ENCODE assay signal across 8 cellular contexts in the genomic region with DNA sequence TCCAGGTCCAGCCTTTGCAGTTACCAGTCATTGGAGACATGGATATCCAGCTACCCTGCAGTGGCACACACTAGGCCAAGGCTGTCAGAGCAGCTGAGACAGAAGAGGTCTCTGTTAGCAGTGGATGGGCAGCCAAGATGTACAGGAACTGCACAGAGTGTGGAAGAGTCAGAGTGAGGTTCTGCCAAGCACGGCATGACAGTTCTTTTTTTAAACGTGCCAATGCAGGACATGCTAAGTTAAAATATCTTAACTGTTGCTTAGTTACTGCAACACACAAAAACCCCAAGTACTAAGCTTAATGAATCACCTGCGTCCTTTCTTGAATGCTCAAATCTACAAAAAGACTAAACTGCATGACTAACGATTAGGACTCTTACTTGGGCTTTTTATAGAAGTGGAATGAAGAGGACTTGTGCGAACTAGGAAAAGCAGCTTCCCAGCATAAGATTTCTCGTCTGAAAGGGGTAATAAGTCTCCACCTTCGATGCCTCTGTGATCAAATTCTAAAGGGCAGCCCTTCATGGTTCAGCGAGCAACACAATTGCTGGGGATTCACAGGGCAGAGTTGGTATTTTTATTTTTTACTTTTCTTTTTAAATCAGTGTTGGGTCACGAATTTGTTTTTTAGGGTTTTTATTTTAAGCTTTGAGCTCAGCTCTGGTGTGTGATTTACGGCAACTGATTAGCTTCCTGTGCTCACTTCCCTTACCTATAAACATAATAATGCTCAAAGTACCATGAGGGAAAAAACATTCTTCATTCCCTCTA. TPM values are rescaled to one million over a fixed set of nuclear protein-coding genes. Genes with fewer than 3 reads are reported as not detected.
DNase-seq lines count a peak whose midpoint lies in the region; ATAC-seq and TF ChIP-seq lines count a peak whose summit lies in the region.

No MANE protein-coding gene starts in this region.

- TF ChIP-seq CTCF in RWPE1 (conservative IDR thresholded peaks at IDR 0.05; ENCODE audit: low read depth) (no peak), coronary artery (IDR thresholded peaks at IDR 0.05) (no peak)

- 24% methylated on average over 10 of the region's 10 CpGs for WGBS in urinary bladder

- H3K4me1 ChIP-seq in urinary bladder (ENCODE audit: insufficient read depth) = no peaks in the 10 kb centered on the region

- H3K36me3 ChIP-seq in urinary bladder (ENCODE audit: insufficient read depth) = no peaks in the 10 kb centered on the region

- ATAC-seq in HG02759 (IDR thresholded peaks at IDR 0.05; ENCODE audit: unreplicated experiment) = peak; percentile 52

- H3K4me3 ChIP-seq in coronary artery (no peak overlapping the region), urinary bladder (ENCODE audit: low read depth, low read length) (no peak overlapping the region)

- H3K27ac ChIP-seq in RWPE1 (peak overlapping the region; percentile 84), coronary artery (peak overlapping the region; percentile 38 to 72), urinary bladder (ENCODE audit: low read depth) (peak overlapping the region; percentile 32)

- DNase-seq in activated T-cell treated with anti-CD3 and anti-CD28 coated beads for 24 hours (ENCODE audit: low read depth) (peak; percentile 12), activated T-cell treated with anti-CD3 and anti-CD28 coated beads for 4 hours (no peak), RWPE1 (ENCODE audit: low spot score) (peak; percentile 84), coronary artery (ENCODE audit: low spot score) (no peak), midbrain (lab: John Stamatoyannopoulos, UW) (peak; percentile 57)
- DNase-seq in effector CD4-positive, alpha-beta T cell = no peak

- CTCF ChIA-PET in RWPE1 (lab: Yijun Ruan, JAX) = interaction anchor here (0.6 to 0.7 kb wide), 2 partner anchors 109 to 283 kb away, joined by 3 to 4 read pairs; no protein-coding TSS in a partner anchor

- POLR2A ChIA-PET in RWPE1 (lab: Yijun Ruan, JAX; ENCODE audit: low non-redundant PET) = interaction anchor here (0.5 kb wide), 1 partner anchor 79 kb away, joined by 5 read pairs; no protein-coding TSS in a partner anchor

RNA-seq across cellular contexts. Expression of gene MAPK1IP1L, which starts 20.6 kb away (rescaled TPM):
- 38.3 TPM for total RNA-seq in urinary bladder
- 56.1 TPM for polyA plus RNA-seq in urinary bladder

RNA-seq across cellular contexts. Expression of gene SOCS4, which starts 45.0 kb away (rescaled TPM):
- total RNA-seq in urinary bladder = 32.9 TPM
- 7.8 TPM for polyA plus RNA-seq in urinary bladder

RNA-seq across cellular contexts. Expression of gene WDHD1, which starts 45.2 kb away (rescaled TPM):
- total RNA-seq in urinary bladder = 14.1 TPM
- 2.0 TPM for polyA plus RNA-seq in urinary bladder

RNA-seq across cellular contexts. Expression of gene LGALS3, which starts 57.0 kb away (rescaled TPM):
- total RNA-seq in urinary bladder = 81.3 TPM
- 427 TPM for polyA plus RNA-seq in urinary bladder

Comparison
In these comparisons a context has a peak if more than half of its experiments do, and no peak if none do; other contexts are left out.
1. DNase-seq: peak in activated T-cell treated with anti-CD3 and anti-CD28 coated beads for 24 hours (single experiment), RWPE1 (single experiment) and midbrain (single experiment); none in activated T-cell treated with anti-CD3 and anti-CD28 coated beads for 4 hours (single experiment), coronary artery (single experiment) and effector CD4-positive, alpha-beta T cell (single experiment).
2. H3K27ac ChIP-seq: peak in every context shown above with its lines; median percentile 84 in RWPE1; 55 in coronary artery; 32 in urinary bladder.